8 cellular contexts compared by ENCODE assay signal in the genomic region with DNA sequence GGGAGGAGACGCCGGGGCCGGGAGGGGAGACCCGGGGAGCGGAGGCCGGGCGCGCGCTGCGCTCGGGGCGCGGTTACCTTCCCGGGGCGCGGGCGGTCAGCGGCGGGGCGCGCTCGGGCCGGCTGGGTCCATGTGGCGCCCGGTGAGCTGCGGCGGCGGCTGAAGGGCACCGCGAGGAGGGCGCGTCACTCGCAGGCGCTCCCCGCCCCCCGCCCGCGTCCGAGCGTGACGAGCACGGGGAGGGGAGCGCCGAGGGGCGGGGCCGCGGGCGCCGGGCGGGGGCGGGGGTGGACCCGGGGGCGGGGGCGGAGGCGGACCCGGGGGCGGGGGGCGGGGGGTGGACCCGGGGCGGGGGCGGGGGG. TPM values are rescaled to one million over a fixed set of nuclear protein-coding genes. Genes with fewer than 3 reads are reported as not detected.
A peak's percentile ranks its signal among the peaks of the same experiment; 100 is the strongest.
DNase-seq lines count a peak whose midpoint lies in the region; ATAC-seq, FAIRE-seq and TF ChIP-seq lines count a peak whose summit lies in the region.

Gene CPLX1 (minus strand): TSS at position 161 of the 362 bp plus-strand sequence. CDS start 1,607 bp downstream, outside the sequence.

- no peak for TF ChIP-seq CTCF in GM13976 (IDR thresholded peaks at IDR 0.05; ENCODE audit: borderline replicate concordance, control extremely low read depth, extremely low read depth, insufficient read depth, missing control alignments)

- TF ChIP-seq POLR2A in GM12892 (IDR thresholded peaks at IDR 0.05; ENCODE audit: low read depth, low read length) = no peak

- no peaks in the 10 kb centered on the region for H3K36me3 Mint-ChIP-seq in activated CD8-positive, alpha-beta T cell treated with anti-CD3 and anti-CD28 coated beads, Interleukin-2, amount 10 ng/mL, durations not matched to agents 7 days and 5 days (ENCODE audit: low read depth)

- in situ Hi-C loops in GM13976 (cut with MboI; ENCODE audit: low sequenced_read_pairs, unreplicated experiment) = no loop called here

- POLR2A ChIA-PET in activated CD8-positive, alpha-beta T cell treated with anti-CD3 and anti-CD28 coated beads, Interleukin-2, amount 10 ng/mL, durations not matched to agents 7 days and 5 days (lab: Charles Lee) = no interaction called here

- ATAC-seq in activated CD8-positive, alpha-beta T cell treated with anti-CD3 and anti-CD28 coated beads, Interleukin-2, amount 10 ng/mL, durations not matched to agents 7 days and 5 days = peak; percentile 18
- no peak for ATAC-seq in HG02885 (IDR thresholded peaks at IDR 0.05; ENCODE audit: poor library complexity, unreplicated experiment)
- no peak for ATAC-seq in HG03457 (IDR thresholded peaks at IDR 0.05; ENCODE audit: unreplicated experiment)

- CTCF ChIA-PET in activated CD8-positive, alpha-beta T cell treated with anti-CD3 and anti-CD28 coated beads, Interleukin-2, amount 10 ng/mL, durations not matched to agents 7 days and 5 days (lab: Charles Lee) = no interaction called here

- no peak within 1 kb of the TSS for H3K4me3 Mint-ChIP-seq in activated CD8-positive, alpha-beta T cell treated with anti-CD3 and anti-CD28 coated beads, Interleukin-2, amount 10 ng/mL, durations not matched to agents 7 days and 5 days

- no peak within 1 kb of the TSS for H3K27ac Mint-ChIP-seq in activated CD8-positive, alpha-beta T cell treated with anti-CD3 and anti-CD28 coated beads, Interleukin-2, amount 10 ng/mL, durations not matched to agents 7 days and 5 days

- peaks cover 23% of the 10 kb centered on the region for H3K27me3 Mint-ChIP-seq in activated CD8-positive, alpha-beta T cell treated with anti-CD3 and anti-CD28 coated beads, Interleukin-2, amount 10 ng/mL, durations not matched to agents 7 days and 5 days (ENCODE audit: low read depth)

- FAIRE-seq in GM12892 (lab: Jason Lieb, UNC) = no peak

- peaks cover 2% of the 10 kb centered on the region for H3K4me1 Mint-ChIP-seq in activated CD8-positive, alpha-beta T cell treated with anti-CD3 and anti-CD28 coated beads, Interleukin-2, amount 10 ng/mL, durations not matched to agents 7 days and 5 days (ENCODE audit: low read depth)

- DNase-seq in AG08396 (ENCODE audit: low spot score) (peak; percentile 83), GM13976 (ENCODE audit: low spot score) (peak; percentile 68), left kidney (ENCODE audit: low read depth, low spot score) (peak; percentile 82), GM12892 (ENCODE audit: insufficient read length) (no peak), A172 (ENCODE audit: low spot score) (no peak)
- DNase-seq in activated CD8-positive, alpha-beta T cell treated with anti-CD3 and anti-CD28 coated beads, Interleukin-2, amount 10 ng/mL, durations not matched to agents 7 days and 5 days = no peak

- no peaks in the 10 kb centered on the region for H3K9me3 Mint-ChIP-seq in activated CD8-positive, alpha-beta T cell treated with anti-CD3 and anti-CD28 coated beads, Interleukin-2, amount 10 ng/mL, durations not matched to agents 7 days and 5 days (ENCODE audit: insufficient read depth)

RNA-seq across cellular contexts. Expression of gene CPLX1, which starts in this region (rescaled TPM):
- under 1 TPM; 0.39 to 0.53 TPM for total RNA-seq in activated CD8-positive, alpha-beta T cell treated with anti-CD3 and anti-CD28 coated beads, Interleukin-2, amount 10 ng/mL, durations not matched to agents 7 days and 5 days
- polyA plus RNA-seq in GM12892 (2012; ENCODE audit: missing spikeins) = not detected
- total RNA-seq in A172 (2014; rRNA removed; shearing (Covaris generic)) = 0.19 and 0.64 TPM in 2 replicates

Comparison
In these comparisons a context has a peak if more than half of its experiments do, and no peak if none do; other contexts are left out.
1. Peak in ATAC-seq in activated CD8-positive, alpha-beta T cell treated with anti-CD3 and anti-CD28 coated beads, Interleukin-2, amount 10 ng/mL, durations not matched to agents 7 days and 5 days; RNA of the gene not detected or under 1 TPM.
2. DNase-seq: peak in AG08396 (single experiment), GM13976 (single experiment) and left kidney (single experiment); none in activated CD8-positive, alpha-beta T cell treated with anti-CD3 and anti-CD28 coated beads, Interleukin-2, amount 10 ng/mL, durations not matched to agents 7 days and 5 days (single experiment), GM12892 (single experiment) and A172 (single experiment).